ENCODE assay signal across 8 cellular contexts in the genomic region with DNA sequence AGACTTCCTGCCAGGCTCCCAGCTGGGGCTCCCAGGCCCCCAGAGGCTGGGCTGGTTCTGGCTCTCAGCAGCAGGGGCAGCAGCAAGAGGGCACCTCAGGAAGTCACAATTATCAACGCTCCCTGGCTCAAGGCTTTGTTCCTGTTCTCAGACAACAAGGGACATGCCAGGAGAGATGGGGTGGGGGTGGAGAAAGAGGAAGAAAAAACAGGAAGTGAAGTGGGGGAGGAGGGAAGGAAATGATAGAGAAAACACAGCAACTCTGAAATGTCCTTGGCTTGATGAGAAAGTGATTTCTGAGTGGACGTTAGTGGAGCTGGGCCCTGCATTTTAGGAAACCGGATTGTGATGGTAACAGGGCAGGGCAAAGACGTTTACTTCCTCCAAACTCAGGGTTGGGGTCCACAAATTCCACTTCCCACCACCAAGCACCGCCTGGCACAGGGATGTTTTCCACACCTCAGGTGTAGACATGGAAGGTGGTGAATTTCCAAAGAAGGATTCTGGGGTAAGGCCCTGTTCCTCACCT. TPM values are rescaled to one million over a fixed set of nuclear protein-coding genes. Genes with fewer than 3 reads are reported as not detected.
DNase-seq lines count a peak whose midpoint lies in the region; ATAC-seq and TF ChIP-seq lines count a peak whose summit lies in the region.

No MANE protein-coding gene starts in this region.

- H3K9me3 ChIP-seq in iPS-15b (ENCODE audit: control insufficient read depth, insufficient read depth, low read length) (no peaks in the 10 kb centered on the region), suprapubic skin (no peaks in the 10 kb centered on the region), MG63 (no peaks in the 10 kb centered on the region)

- TF ChIP-seq CTCF in suprapubic skin (IDR thresholded peaks at IDR 0.05), result no peak

- H3K36me3 ChIP-seq in iPS-15b (ENCODE audit: control insufficient read depth, insufficient read depth, low read length) (no peaks in the 10 kb centered on the region), suprapubic skin (no peaks in the 10 kb centered on the region), MG63 (no peaks in the 10 kb centered on the region)

- H3K27me3 ChIP-seq in iPS-15b (ENCODE audit: control insufficient read depth, insufficient read depth, low read length) (no peaks in the 10 kb centered on the region), suprapubic skin (no peaks in the 10 kb centered on the region), MG63 (no peaks in the 10 kb centered on the region)

- ATAC-seq in HG02981 (IDR thresholded peaks at IDR 0.05; ENCODE audit: unreplicated experiment), result peak; percentile 6

- peak overlapping the region; percentile 67 for H3K27ac ChIP-seq in suprapubic skin

- TF ChIP-seq POLR2A in suprapubic skin (IDR thresholded peaks at IDR 0.05), result no peak

- H3K4me3 ChIP-seq in iPS-15b (ENCODE audit: low read depth, low read length) (no peak overlapping the region), suprapubic skin (no peak overlapping the region), MG63 (no peak overlapping the region)

- 69% methylated on average over 5 of the region's 5 CpGs for WGBS in suprapubic skin

- DNase-seq in SIG-M5 (lab: John Stamatoyannopoulos, UW) (peak; percentile 75), suprapubic skin (ENCODE audit: low spot score in 2 of 2) (no peak), HuH-7.5 (ENCODE audit: low spot score) (no peak), activated T-cell treated with anti-CD3 and anti-CD28 coated beads for 4 hours (no peak), HuH-7 (ENCODE audit: low spot score) (no peak), MG63 (no peak)

- TF ChIP-seq EP300 in suprapubic skin (IDR thresholded peaks at IDR 0.05), result no peak

- H3K9ac ChIP-seq in iPS-15b (ENCODE audit: low read depth, low read length), result peak overlapping the region; percentile 3

- H3K4me1 ChIP-seq in iPS-15b (ENCODE audit: control insufficient read depth, insufficient read depth, low read length) (peaks cover 11% of the 10 kb centered on the region), suprapubic skin (peaks cover 38% of the 10 kb centered on the region)

RNA-seq across cellular contexts. Expression of a gene that starts 40.4 kb away (rescaled TPM):
- total RNA-seq in suprapubic skin, result 1 to 10 TPM; 1.8 to 4.0 (median 3.7) TPM
- 0.69 and 1.3 TPM in 2 replicates for total RNA-seq in MG63 (2014; rRNA removed; shearing (Covaris generic); ENCODE audit: low replicate concordance)
